20 cellular contexts compared by ENCODE assay signal in the genomic region with DNA sequence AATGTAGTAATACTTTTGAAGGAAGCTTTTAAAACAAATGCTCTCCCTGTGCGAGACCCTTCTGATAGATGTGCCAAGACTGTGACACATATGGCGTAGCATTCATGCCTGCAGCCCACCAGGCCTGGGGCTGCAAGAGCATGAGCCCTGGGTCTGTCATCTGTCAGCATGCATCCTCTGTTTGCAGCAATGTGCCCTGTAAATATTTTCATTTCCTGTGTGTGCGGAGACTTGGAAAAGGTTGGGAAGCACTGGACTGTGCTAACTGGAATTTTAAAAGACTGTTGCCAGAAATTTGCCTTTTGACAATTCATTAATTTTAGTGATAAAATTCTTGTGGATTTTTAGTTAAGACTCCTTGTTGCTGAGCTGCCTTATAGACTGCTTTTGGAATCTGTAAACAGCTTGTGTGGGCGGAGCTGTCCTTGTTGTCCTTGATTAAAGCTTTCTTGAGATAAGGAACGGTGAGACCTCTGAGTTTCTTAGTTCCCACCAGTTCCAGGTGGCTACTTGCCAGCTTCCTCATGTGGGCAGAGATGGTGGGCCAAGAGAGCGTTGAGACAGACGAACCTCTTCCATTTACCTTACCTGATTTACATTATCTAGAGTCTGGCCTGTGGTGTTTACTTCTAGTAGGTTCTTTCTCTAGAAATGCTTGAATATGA. TPM values are rescaled to one million over a fixed set of nuclear protein-coding genes. Genes with fewer than 3 reads are reported as not detected.
DNase-seq lines count a peak whose midpoint lies in the region; ATAC-seq, FAIRE-seq and TF ChIP-seq lines count a peak whose summit lies in the region.
"Had no signal": no experiment of that assay in that cellular context is flagged by ENCODE, and none has a peak within 500 bp of the region (broad histone marks: within the 10 kb centered on the region; RNA-seq: fewer than 3 reads in every experiment).

No MANE protein-coding gene starts in this region.

- no peak for TF ChIP-seq EP300 in ovary (IDR thresholded peaks at IDR 0.05)

- peaks cover 7% of the 10 kb centered on the region for H3K4me1 Mint-ChIP-seq in T-helper 2 cell treated with Interferon-gamma antibody and Interleukin-4, amounts not matched to agents 5 μg/mL and 100 μg/mL, for 36 hours (ENCODE audit: low read depth)

- ATAC-seq in left ventricle myocardium superior, result peak; percentile 9
- ATAC-seq in HG03442 (IDR thresholded peaks at IDR 0.05; ENCODE audit: unreplicated experiment), result no peak

- TF ChIP-seq POLR2A in ovary (IDR thresholded peaks at IDR 0.05), result no peak

- no peak overlapping the region for H3K4me3 Mint-ChIP-seq in T-helper 2 cell treated with Interferon-gamma antibody and Interleukin-4, amounts not matched to agents 5 μg/mL and 100 μg/mL, for 36 hours
- H3K4me3 Mint-ChIP-seq: activated CD4-positive, alpha-beta memory T cell treated with anti-CD3 and anti-CD28 coated beads, Interleukin-2, amount 10 ng/mL, durations not matched to agents 7 days and 5 days; memory B cell had no signal

- WGBS in ovary, 3 donors, result 12 to 18% (median 17%) methylated on average over 7 of the region's 7 CpGs

- H3K27ac ChIP-seq in VCaP, result peak overlapping the region; percentile 95
- peak overlapping the region in 1 of 2 donors; percentile 53 for H3K27ac ChIP-seq in ovary
- H3K27ac ChIP-seq: breast epithelium had no signal

- no peak overlapping the region for H3K4me3 ChIP-seq in ovary
- H3K4me3 ChIP-seq: breast epithelium, prostate gland, uterus had no signal

- FAIRE-seq in D721Med (lab: Jason Lieb, UNC), result no peak

- intact Hi-C loops in left ventricle myocardium superior (cut with micrococcal nuclease), result no loop called here
- intact Hi-C loops in ovary (cut with DNase I), result no loop called here

- H3K27me3 Mint-ChIP-seq in T-helper 2 cell treated with Interferon-gamma antibody and Interleukin-4, amounts not matched to agents 5 μg/mL and 100 μg/mL, for 36 hours (ENCODE audit: low read depth), result no peaks in the 10 kb centered on the region
- H3K27me3 Mint-ChIP-seq: activated CD4-positive, alpha-beta memory T cell treated with anti-CD3 and anti-CD28 coated beads, Interleukin-2, amount 10 ng/mL, durations not matched to agents 7 days and 5 days; memory B cell had no signal

- peaks cover 17% of the 10 kb centered on the region for H3K36me3 Mint-ChIP-seq in T-helper 2 cell treated with Interferon-gamma antibody and Interleukin-4, amounts not matched to agents 5 μg/mL and 100 μg/mL, for 36 hours (ENCODE audit: low read depth)

- DNase-seq in DMS 273 treated with DMSO at 0.1 percent for 48 hours (lab: John Stamatoyannopoulos, UW) (peak; percentile 45), left ventricle myocardium superior (no peak), ovary (peak; percentile 54 to 75 (median 61)), D721Med (ENCODE audit: insufficient read length, low spot score) (no peak)
- no peak for DNase-seq in T-helper 2 cell treated with Interferon-gamma antibody and Interleukin-4, amounts not matched to agents 5 μg/mL and 100 μg/mL, for 36 hours (ENCODE audit: low spot score)
- no peak for DNase-seq in activated naive CD4-positive, alpha-beta T cell (lab: John Stamatoyannopoulos, UW)
- DNase-seq: activated CD4-positive, alpha-beta memory T cell treated with anti-CD3 and anti-CD28 coated beads, Interleukin-2, amount 10 ng/mL, durations not matched to agents 7 days and 5 days; AML-193; DND-41; hippocampal formation; Karpas-422; NCI-H1694 treated with DMSO at 0.1 percent for 48 hours; SHP77 treated with DMSO at 0.1 percent for 48 hours; uterus had no signal

- TF ChIP-seq CTCF in VCaP (conservative IDR thresholded peaks at IDR 0.05) (no peak), ovary (IDR thresholded peaks at IDR 0.05) (no peak), D721Med (IDR thresholded peaks at IDR 0.05; ENCODE audit: insufficient read depth, missing control alignments) (no peak)

- no peaks in the 10 kb centered on the region for H3K9me3 Mint-ChIP-seq in T-helper 2 cell treated with Interferon-gamma antibody and Interleukin-4, amounts not matched to agents 5 μg/mL and 100 μg/mL, for 36 hours
- H3K9me3 Mint-ChIP-seq: activated CD4-positive, alpha-beta memory T cell treated with anti-CD3 and anti-CD28 coated beads, Interleukin-2, amount 10 ng/mL, durations not matched to agents 7 days and 5 days; activated T-helper 2 cell treated with anti-CD3 and anti-CD28 coated beads, Interferon-gamma antibody, Interleukin-2, Interleukin-4, amounts not matched to agents 10 μg/mL and 5 μg/mL and 100 μg/mL, durations not matched to agents 14 hours and 24 hours and 36 hours; memory B cell had no signal

- peaks cover 11% of the 10 kb centered on the region for H3K4me1 ChIP-seq in ovary (ENCODE audit: insufficient read depth)
- H3K4me1 ChIP-seq: breast epithelium had no signal

- no peak overlapping the region for H3K27ac Mint-ChIP-seq in T-helper 2 cell treated with Interferon-gamma antibody and Interleukin-4, amounts not matched to agents 5 μg/mL and 100 μg/mL, for 36 hours
- H3K27ac Mint-ChIP-seq: activated CD4-positive, alpha-beta memory T cell treated with anti-CD3 and anti-CD28 coated beads, Interleukin-2, amount 10 ng/mL, durations not matched to agents 7 days and 5 days; activated T-helper 2 cell treated with anti-CD3 and anti-CD28 coated beads, Interferon-gamma antibody, Interleukin-2, Interleukin-4, amounts not matched to agents 10 μg/mL and 5 μg/mL and 100 μg/mL, durations not matched to agents 14 hours and 24 hours and 36 hours; memory B cell had no signal

- no peaks in the 10 kb centered on the region for H3K27me3 ChIP-seq in ovary
- H3K27me3 ChIP-seq: breast epithelium, uterus had no signal

- no peaks in the 10 kb centered on the region for H3K9me3 ChIP-seq in ovary
- H3K9me3 ChIP-seq: breast epithelium, prostate gland, uterus had no signal

- no peaks in the 10 kb centered on the region for H3K36me3 ChIP-seq in ovary
- H3K36me3 ChIP-seq: breast epithelium, prostate gland, uterus had no signal

RNA-seq across cellular contexts. Expression of gene MARK3, which starts 23.4 kb away (rescaled TPM):
- total RNA-seq in left ventricle myocardium superior, result 127 TPM
- total RNA-seq in ovary, result 100 to 1,000 TPM in 1 of 7 donors, 10 to 100 TPM in 6; 63.8 to 110 (median 79.8) TPM
- 10 to 100 TPM; 46.4 to 60.1 TPM for polyA plus RNA-seq in ovary

Comparison
In these comparisons a context has a peak if more than half of its experiments do, and no peak if none do; other contexts are left out.
1. DNase-seq: peak in DMS 273 treated with DMSO at 0.1 percent for 48 hours (single experiment) and ovary (5 of 5); none in left ventricle myocardium superior (single experiment), D721Med (single experiment), T-helper 2 cell treated with Interferon-gamma antibody and Interleukin-4, amounts not matched to agents 5 μg/mL and 100 μg/mL, for 36 hours (single experiment) and activated naive CD4-positive, alpha-beta T cell (0 of 4).